Comparison of ENCODE assay signal across 25 cellular contexts in genomic region chr6:142790257-142790656, GRCh38.
DNase-seq lines count a peak whose midpoint lies in the region; ATAC-seq, FAIRE-seq and TF ChIP-seq lines count a peak whose summit lies in the region.
"Had no signal": no experiment of that assay in that cellular context is flagged by ENCODE, and none has a peak within 500 bp of the region (broad histone marks: within the 10 kb centered on the region; RNA-seq: fewer than 3 reads in every experiment).

No MANE protein-coding gene starts in this region.

- H3K4me1 ChIP-seq in CD4-positive, CD25-positive, alpha-beta regulatory T cell (ENCODE audit: control insufficient read depth, insufficient read depth, low read length, poor library complexity, severe bottlenecking) = peaks cover 9% of the 10 kb centered on the region
- H3K4me1 ChIP-seq in endothelial cell of umbilical vein (ENCODE audit: control insufficient read depth, extremely low read depth, insufficient read depth, low read length) (peaks cover 2% of the 10 kb centered on the region), smooth muscle cell (ENCODE audit: low read depth) (no peaks in the 10 kb centered on the region)
- H3K4me1 ChIP-seq: Caco-2 had no signal

- TF ChIP-seq CTCF in activated CD8-positive, alpha-beta T cell treated with anti-CD3 and anti-CD28 coated beads for 36 hours (IDR thresholded peaks at IDR 0.05) = no peak
- TF ChIP-seq CTCF in endothelial cell of umbilical vein (IDR thresholded peaks at IDR 0.05; ENCODE audit: extremely low read depth in 1 of 2, insufficient read depth in 1 of 2, low read depth in 1 of 2, low read length in 2 of 2) (no peak), type B pancreatic cell (conservative IDR thresholded peaks at IDR 0.05) (no peak), smooth muscle cell (IDR thresholded peaks at IDR 0.05; ENCODE audit: borderline replicate concordance, insufficient read depth, poor library complexity, severe bottlenecking) (no peak)

- ATAC-seq in activated CD8-positive, alpha-beta T cell treated with anti-CD3 and anti-CD28 coated beads for 36 hours = no peak
- no peak for ATAC-seq in activated CD8-positive, alpha-beta T cell treated with anti-CD3 and anti-CD28 coated beads, Interleukin-2, amount 10 ng/mL, durations not matched to agents 7 days and 5 days
- no peak for ATAC-seq in CD4-positive, CD25-positive, alpha-beta regulatory T cell (ENCODE audit: low read depth in 2 of 2)
- ATAC-seq: PC-3, Right ventricle myocardium inferior had no signal

- BruUV-seq in endothelial cell of umbilical vein (replicated peaks; lab: Mats Ljungman, UMichigan) = no TSS peak

- H4K20me1 ChIP-seq in endothelial cell of umbilical vein (replicated peaks; ENCODE audit: control insufficient read depth, extremely low read depth, insufficient read depth, low read length) (no peaks in the 10 kb centered on the region), smooth muscle cell (ENCODE audit: low read depth) (peaks cover 21% of the 10 kb centered on the region)

- no peak overlapping the region for H3K4me3 ChIP-seq in CD4-positive, CD25-positive, alpha-beta regulatory T cell (ENCODE audit: low read depth, low read length)
- H3K4me3 ChIP-seq in endothelial cell of umbilical vein (replicated peaks in 1 of 3; ENCODE audit: insufficient read depth in 1 of 3, low read depth in 1 of 3, low read length in 3 of 3) (no peak overlapping the region), smooth muscle cell (no peak overlapping the region)
- H3K4me3 ChIP-seq: SJSA1 had no signal

- H3K9me1 ChIP-seq in endothelial cell of umbilical vein (replicated peaks; ENCODE audit: control insufficient read depth, extremely low read depth, insufficient read depth, low read length) = peaks cover 2% of the 10 kb centered on the region

- no peak overlapping the region for H3K9ac ChIP-seq in endothelial cell of umbilical vein (replicated peaks; ENCODE audit: extremely low read depth, insufficient read depth, low read length)
- H3K9ac ChIP-seq in smooth muscle cell (ENCODE audit: low read depth) = no peak overlapping the region

- H3K27ac Mint-ChIP-seq in activated CD8-positive, alpha-beta T cell treated with anti-CD3 and anti-CD28 coated beads for 36 hours = peak overlapping the region; percentile 41
- no peak overlapping the region for H3K27ac Mint-ChIP-seq in activated CD8-positive, alpha-beta T cell treated with anti-CD3 and anti-CD28 coated beads, Interleukin-2, amount 10 ng/mL, durations not matched to agents 7 days and 5 days
- H3K27ac Mint-ChIP-seq in CD4-positive, CD25-positive, alpha-beta regulatory T cell = peak overlapping the region in 2 of 3 donors; percentile 37 to 92
- H3K27ac Mint-ChIP-seq in type B pancreatic cell = no peak overlapping the region

- peaks cover 78% of the 10 kb centered on the region for H3K4me1 Mint-ChIP-seq in activated CD8-positive, alpha-beta T cell treated with anti-CD3 and anti-CD28 coated beads for 36 hours (ENCODE audit: low read depth)
- H3K4me1 Mint-ChIP-seq in activated CD8-positive, alpha-beta T cell treated with anti-CD3 and anti-CD28 coated beads, Interleukin-2, amount 10 ng/mL, durations not matched to agents 7 days and 5 days (ENCODE audit: low read depth) = peaks cover 11% of the 10 kb centered on the region
- H3K4me1 Mint-ChIP-seq in CD4-positive, CD25-positive, alpha-beta regulatory T cell = peaks cover 52 to 80% (median 72%) of the 10 kb centered on the region in 4 donors
- no peaks in the 10 kb centered on the region for H3K4me1 Mint-ChIP-seq in type B pancreatic cell (ENCODE audit: unreplicated experiment)

- no peak for DNase-seq in activated CD8-positive, alpha-beta T cell treated with anti-CD3 and anti-CD28 coated beads for 36 hours
- DNase-seq in activated CD8-positive, alpha-beta T cell treated with anti-CD3 and anti-CD28 coated beads, Interleukin-2, amount 10 ng/mL, durations not matched to agents 7 days and 5 days = no peak
- DNase-seq in CD4-positive, CD25-positive, alpha-beta regulatory T cell = no peak
- DNase-seq in endothelial cell of umbilical vein (ENCODE audit: low read depth, low spot score) = no peak
- DNase-seq in activated CD4-positive, CD25-positive, alpha-beta regulatory T cell (lab: John Stamatoyannopoulos, UW) = no peak
- DNase-seq in type B pancreatic cell (ENCODE audit: extremely low spot score, unreplicated experiment) = no peak
- no peak for DNase-seq in smooth muscle cell (lab: John Stamatoyannopoulos, UW; ENCODE audit: unreplicated experiment)
- DNase-seq: Caco-2; DMS79 treated with DMSO at 0.1 percent for 48 hours; HCEC 1CT; KG1; MM.1S; NCI-H1694; NCI-H2029 treated with DMSO at 0.1 percent for 48 hours; NCI-H446 treated with DMSO at 0.1 percent for 48 hours; NCI-H526; NCI-H82; NK-92 treated with Interleukin-12 subunit alpha and Interleukin-12 subunit beta, amount 100 ng/mL, for 24 hours; PC-3 had no signal

- dilution Hi-C loops in endothelial cell of umbilical vein (cut with MboI; ENCODE audit: extremely low pct_ligation_motif_present, low sequenced_read_pairs) = no loop called here

- peak; percentile 46 for FAIRE-seq in G401.6 (lab: Jason Lieb, UNC)
- FAIRE-seq in endothelial cell of umbilical vein (lab: Jason Lieb, UNC) = peak; percentile 55
- FAIRE-seq: GM12892, H1, HTR-8/SVneo had no signal

- CTCF ChIA-PET in activated CD8-positive, alpha-beta T cell treated with anti-CD3 and anti-CD28 coated beads for 36 hours (lab: Charles Lee) = interaction anchor here (1.2 kb wide), 1 partner anchor 98 kb away, joined by 3 read pairs; no protein-coding TSS in a partner anchor
- CTCF ChIA-PET in activated CD8-positive, alpha-beta T cell treated with anti-CD3 and anti-CD28 coated beads, Interleukin-2, amount 10 ng/mL, durations not matched to agents 7 days and 5 days (lab: Charles Lee) = interaction anchor here (1.9 kb wide), 1 partner anchor 16 kb away, joined by 7 read pairs; no protein-coding TSS in a partner anchor
- CTCF ChIA-PET in endothelial cell of umbilical vein (lab: Charles Lee) = interaction anchor here (0.6 to 1.9 kb wide), 5 partner anchors 8 to 358 kb away, joined by 3 to 4 read pairs (median 3); no protein-coding TSS in a partner anchor

- H3K9me3 ChIP-seq in CD4-positive, CD25-positive, alpha-beta regulatory T cell (ENCODE audit: control insufficient read depth in 2 of 2, low read length in 2 of 2) = no peaks in the 10 kb centered on the region
- no peaks in the 10 kb centered on the region for H3K9me3 ChIP-seq in endothelial cell of umbilical vein (replicated peaks; ENCODE audit: control insufficient read depth, insufficient read depth, low read length)
- no peaks in the 10 kb centered on the region for H3K9me3 ChIP-seq in smooth muscle cell (replicated peaks; ENCODE audit: low read depth)
- H3K9me3 ChIP-seq: Caco-2, SJSA1 had no signal

- WGBS in smooth muscle cell (ENCODE audit: low lambda C conversion rate) = 97% methylated on average over 1 of the region's 1 CpG

- H3K27me3 Mint-ChIP-seq in activated CD8-positive, alpha-beta T cell treated with anti-CD3 and anti-CD28 coated beads for 36 hours = no peaks in the 10 kb centered on the region
- H3K27me3 Mint-ChIP-seq in activated CD8-positive, alpha-beta T cell treated with anti-CD3 and anti-CD28 coated beads, Interleukin-2, amount 10 ng/mL, durations not matched to agents 7 days and 5 days (ENCODE audit: low read depth) = no peaks in the 10 kb centered on the region
- no peaks in the 10 kb centered on the region for H3K27me3 Mint-ChIP-seq in CD4-positive, CD25-positive, alpha-beta regulatory T cell
- no peaks in the 10 kb centered on the region for H3K27me3 Mint-ChIP-seq in type B pancreatic cell

- H3K36me3 ChIP-seq in CD4-positive, CD25-positive, alpha-beta regulatory T cell (ENCODE audit: control insufficient read depth, insufficient read depth, low read length) = no peaks in the 10 kb centered on the region
- H3K36me3 ChIP-seq in endothelial cell of umbilical vein (ENCODE audit: control insufficient read depth in 2 of 2, extremely low read depth in 1 of 2, insufficient read depth in 2 of 2, low read length in 2 of 2) (no peaks in the 10 kb centered on the region), smooth muscle cell (ENCODE audit: low read depth) (no peaks in the 10 kb centered on the region)
- H3K36me3 ChIP-seq: SJSA1 had no signal

- peaks cover 11% of the 10 kb centered on the region for H3K9me3 Mint-ChIP-seq in activated CD8-positive, alpha-beta T cell treated with anti-CD3 and anti-CD28 coated beads for 36 hours
- no peaks in the 10 kb centered on the region for H3K9me3 Mint-ChIP-seq in activated CD8-positive, alpha-beta T cell treated with anti-CD3 and anti-CD28 coated beads, Interleukin-2, amount 10 ng/mL, durations not matched to agents 7 days and 5 days (ENCODE audit: insufficient read depth)
- peaks cover 0 to 4% (median 0%) of the 10 kb centered on the region in 7 donors for H3K9me3 Mint-ChIP-seq in CD4-positive, CD25-positive, alpha-beta regulatory T cell
- H3K9me3 Mint-ChIP-seq in type B pancreatic cell = no peaks in the 10 kb centered on the region

- peaks cover 46% of the 10 kb centered on the region for H3K36me3 Mint-ChIP-seq in activated CD8-positive, alpha-beta T cell treated with anti-CD3 and anti-CD28 coated beads for 36 hours (ENCODE audit: low read depth)
- peaks cover 21% of the 10 kb centered on the region for H3K36me3 Mint-ChIP-seq in activated CD8-positive, alpha-beta T cell treated with anti-CD3 and anti-CD28 coated beads, Interleukin-2, amount 10 ng/mL, durations not matched to agents 7 days and 5 days (ENCODE audit: low read depth)
- peaks cover 7% of the 10 kb centered on the region for H3K36me3 Mint-ChIP-seq in CD4-positive, CD25-positive, alpha-beta regulatory T cell
- no peaks in the 10 kb centered on the region for H3K36me3 Mint-ChIP-seq in type B pancreatic cell

- H2AFZ ChIP-seq in endothelial cell of umbilical vein (ENCODE audit: low read depth, low read length) = no peak overlapping the region
- no peak overlapping the region for H2AFZ ChIP-seq in smooth muscle cell (ENCODE audit: low read depth)

- no peak for TF ChIP-seq POLR2A in endothelial cell of umbilical vein (IDR thresholded peaks at IDR 0.05; ENCODE audit: low read depth, low read length)

- peak overlapping the region; percentile 6 for H3K27ac ChIP-seq in CD4-positive, CD25-positive, alpha-beta regulatory T cell (ENCODE audit: insufficient read depth, low read length, poor library complexity, severe bottlenecking)
- H3K27ac ChIP-seq in endothelial cell of umbilical vein (ENCODE audit: insufficient read depth, low read depth, low read length) = no peak overlapping the region
- H3K27ac ChIP-seq in smooth muscle cell (ENCODE audit: low read depth) = no peak overlapping the region
- H3K27ac ChIP-seq: SJSA1 had no signal

- H3K4me2 ChIP-seq in endothelial cell of umbilical vein (ENCODE audit: insufficient read depth, low read length) (no peak overlapping the region), smooth muscle cell (no peak overlapping the region)

- H3F3A ChIP-seq in smooth muscle cell (ENCODE audit: low read depth) = no peaks in the 10 kb centered on the region

- POLR2A ChIA-PET in activated CD8-positive, alpha-beta T cell treated with anti-CD3 and anti-CD28 coated beads for 36 hours (lab: Charles Lee) = interaction anchor here (0.6 kb wide), 1 partner anchor 363 kb away, joined by 3 read pairs; no protein-coding TSS in a partner anchor
- POLR2A ChIA-PET in activated CD8-positive, alpha-beta T cell treated with anti-CD3 and anti-CD28 coated beads, Interleukin-2, amount 10 ng/mL, durations not matched to agents 7 days and 5 days (lab: Charles Lee) = no interaction called here
- POLR2A ChIA-PET in endothelial cell of umbilical vein (lab: Charles Lee) = no interaction called here

- H3K79me2 ChIP-seq in endothelial cell of umbilical vein (ENCODE audit: control insufficient read depth, insufficient read depth, low read length) = no peaks in the 10 kb centered on the region
- no peaks in the 10 kb centered on the region for H3K79me2 ChIP-seq in smooth muscle cell (ENCODE audit: low read depth)

- no peak overlapping the region for H3K4me3 Mint-ChIP-seq in activated CD8-positive, alpha-beta T cell treated with anti-CD3 and anti-CD28 coated beads for 36 hours
- no peak overlapping the region for H3K4me3 Mint-ChIP-seq in activated CD8-positive, alpha-beta T cell treated with anti-CD3 and anti-CD28 coated beads, Interleukin-2, amount 10 ng/mL, durations not matched to agents 7 days and 5 days
- H3K4me3 Mint-ChIP-seq in CD4-positive, CD25-positive, alpha-beta regulatory T cell = peak overlapping the region in 1 of 4 donors; percentile 3
- no peak overlapping the region for H3K4me3 Mint-ChIP-seq in type B pancreatic cell

- no peaks in the 10 kb centered on the region for H3K27me3 ChIP-seq in CD4-positive, CD25-positive, alpha-beta regulatory T cell (ENCODE audit: control insufficient read depth, insufficient read depth, low read length)
- no peaks in the 10 kb centered on the region for H3K27me3 ChIP-seq in endothelial cell of umbilical vein (ENCODE audit: control insufficient read depth in 2 of 2, insufficient read depth in 2 of 2, low read length in 2 of 2)
- no peaks in the 10 kb centered on the region for H3K27me3 ChIP-seq in smooth muscle cell (ENCODE audit: low read depth)
- H3K27me3 ChIP-seq: SJSA1 had no signal

- intact Hi-C loops in activated CD8-positive, alpha-beta T cell treated with anti-CD3 and anti-CD28 coated beads for 36 hours (cut with micrococcal nuclease) = no loop called here
- intact Hi-C loops in endothelial cell of umbilical vein (cut with micrococcal nuclease) = no loop called here

Comparison
In these comparisons a context has a peak if more than half of its experiments do, and no peak if none do; other contexts are left out.
1. H3K27ac Mint-ChIP-seq: peak in activated CD8-positive, alpha-beta T cell treated with anti-CD3 and anti-CD28 coated beads for 36 hours (single experiment) and CD4-positive, CD25-positive, alpha-beta regulatory T cell (2 of 3); none in activated CD8-positive, alpha-beta T cell treated with anti-CD3 and anti-CD28 coated beads, Interleukin-2, amount 10 ng/mL, durations not matched to agents 7 days and 5 days (single experiment) and type B pancreatic cell (single experiment).